ENCODE assay signal across 19 cellular contexts in the genomic region with DNA sequence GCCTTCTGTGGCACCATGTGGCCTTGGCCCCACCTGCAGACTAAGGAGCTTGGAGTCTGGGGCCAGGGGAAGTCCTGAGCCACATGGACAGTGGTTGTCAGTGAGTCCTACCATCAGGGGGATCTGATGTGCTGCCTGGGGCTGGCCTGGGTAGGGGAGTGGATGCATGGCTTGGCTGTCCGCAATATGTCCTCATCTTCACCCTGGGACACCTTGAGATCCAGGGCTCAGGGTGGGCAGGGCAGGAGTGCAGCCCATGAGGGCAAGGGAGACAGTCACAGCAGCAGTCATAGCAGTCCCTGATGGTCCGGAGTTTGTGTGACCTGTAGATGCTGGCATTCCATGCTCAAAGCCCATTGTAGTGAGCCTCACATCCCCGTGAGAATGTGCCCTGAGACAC.
"Had no signal": no experiment of that assay in that cellular context is flagged by ENCODE, and none has a peak within 500 bp of the region (broad histone marks: within the 10 kb centered on the region; RNA-seq: fewer than 3 reads in every experiment).

No MANE protein-coding gene starts in this region.

- H3K4me1 ChIP-seq: heart left ventricle, transverse colon, uterus had no signal

- ATAC-seq: effector memory CD8-positive, alpha-beta T cell; heart left ventricle; left colon; left ventricle myocardium superior; right cardiac atrium had no signal

- H3K36me3 ChIP-seq: cardiac muscle cell, heart left ventricle, thoracic aorta, transverse colon, uterus had no signal

- H3K27me3 ChIP-seq: cardiac muscle cell, uterus had no signal

- H3K27ac ChIP-seq: cardiac muscle cell, dorsolateral prefrontal cortex, heart left ventricle, thoracic aorta, transverse colon, uterus had no signal

- H3K9me3 ChIP-seq: thoracic aorta, transverse colon, uterus had no signal

- H3K4me3 ChIP-seq: cardiac muscle cell, dorsolateral prefrontal cortex, heart left ventricle, smooth muscle cell, thoracic aorta, transverse colon, uterus had no signal

- DNase-seq: cerebellar nuclear complex; dorsolateral prefrontal cortex; effector memory CD8-positive, alpha-beta T cell; foreskin melanocyte; heart left ventricle; hippocampal formation; left colon; left ventricle myocardium superior; mesendoderm; naive B cell; right cardiac atrium; stimulated activated CD4-positive, alpha-beta T cell treated with anti-CD3 and anti-CD28 coated beads, Interleukin-4, amount 100 ng/mL, for 1 hour; stimulated activated CD8-positive, alpha-beta memory T cell treated with anti-CD3 and anti-CD28 coated beads, Interleukin-4, amount 100 ng/mL, for 48 hours; substantia nigra; transverse colon; uterus had no signal
